9 cellular contexts compared by ENCODE assay signal in genomic region chr4:99151452-99151851, GRCh38. TPM values are rescaled to one million over a fixed set of nuclear protein-coding genes. Genes with fewer than 3 reads are reported as not detected.
"Had no signal": no experiment of that assay in that cellular context is flagged by ENCODE, and none has a peak within 500 bp of the region (broad histone marks: within the 10 kb centered on the region; RNA-seq: fewer than 3 reads in every experiment).

No MANE protein-coding gene starts in this region.

- H3K4me3 ChIP-seq: GM12878 had no signal

- ATAC-seq: GM12878 had no signal

- FAIRE-seq: G401.6, GM12878, GM12891, GM12892, GM18507, GM19239 had no signal

- DNase-seq: GDM1, GF-D8 had no signal

RNA-seq across cellular contexts. Expression of gene ADH4, which starts 7.4 kb away (rescaled TPM):
- total RNA-seq: G401, GM12878 had no signal
- polyA plus RNA-seq: GM12878 had no signal
